Comparison of ENCODE assay signal across 15 cellular contexts in genomic region chr5:110063640-110064592, GRCh38.
DNase-seq lines count a peak whose midpoint lies in the region; ATAC-seq and TF ChIP-seq lines count a peak whose summit lies in the region.
"Had no signal": no experiment of that assay in that cellular context is flagged by ENCODE, and none has a peak within 500 bp of the region (broad histone marks: within the 10 kb centered on the region; RNA-seq: fewer than 3 reads in every experiment).

No MANE protein-coding gene starts in this region.

- CTCF ChIA-PET in activated CD8-positive, alpha-beta memory T cell treated with anti-CD3 and anti-CD28 coated beads, Interleukin-2, amount 10 ng/mL, durations not matched to agents 7 days and 5 days (lab: Charles Lee), result interaction anchor here (1.0 kb wide), 1 partner anchor 10 kb away, joined by 4 read pairs; no protein-coding TSS in a partner anchor
- CTCF ChIA-PET in SK-N-SH (lab: Yijun Ruan, JAX), result interaction anchor here (1.3 kb wide), 1 partner anchor 11 kb away, joined by 3 read pairs; no protein-coding TSS in a partner anchor

- no peaks in the 10 kb centered on the region for H3F3A ChIP-seq in SK-N-SH (replicated peaks; ENCODE audit: insufficient read depth)
- no peaks in the 10 kb centered on the region for H3F3A ChIP-seq in smooth muscle cell (ENCODE audit: low read depth)

- peak; percentile 57 for ATAC-seq in activated CD8-positive, alpha-beta memory T cell treated with anti-CD3 and anti-CD28 coated beads, Interleukin-2, amount 10 ng/mL, durations not matched to agents 7 days and 5 days
- no peak for ATAC-seq in GM21526 (IDR thresholded peaks at IDR 0.05; ENCODE audit: low FRiP score, unreplicated experiment)
- no peak for ATAC-seq in GM21423 (IDR thresholded peaks at IDR 0.05; ENCODE audit: unreplicated experiment)

- TF ChIP-seq RAD21 in SK-N-SH (IDR thresholded peaks at IDR 0.05; ENCODE audit: low read length), result no peak

- H3K4me1 ChIP-seq in SK-N-SH (ENCODE audit: control insufficient read depth in 1 of 2, insufficient read depth in 2 of 2, low read depth in 1 of 2, low read length in 1 of 2), result peaks cover 0 to 2% of the 10 kb centered on the region in 2 experiments; a peak in 2 of 4 replicates
- no peaks in the 10 kb centered on the region for H3K4me1 ChIP-seq in fibroblast of lung (ENCODE audit: control insufficient read depth, extremely low read depth, insufficient read depth, low read length)
- no peaks in the 10 kb centered on the region for H3K4me1 ChIP-seq in smooth muscle cell (ENCODE audit: low read depth)
- H3K4me1 ChIP-seq: sigmoid colon had no signal

- 63% methylated on average over 7 of the region's 7 CpGs for WGBS in SK-N-SH (ENCODE audit: low lambda C conversion rate)
- 73% methylated on average over 7 of the region's 7 CpGs for WGBS in smooth muscle cell (ENCODE audit: low lambda C conversion rate)

- H3K27me3 ChIP-seq in SK-N-SH (ENCODE audit: insufficient read depth), result no peaks in the 10 kb centered on the region
- no peaks in the 10 kb centered on the region for H3K27me3 ChIP-seq in fibroblast of lung (ENCODE audit: control insufficient read depth, insufficient read depth, low read length)
- no peaks in the 10 kb centered on the region for H3K27me3 ChIP-seq in smooth muscle cell (ENCODE audit: low read depth)
- H3K27me3 ChIP-seq: sigmoid colon had no signal

- H3K4me3 ChIP-seq in SK-N-SH (ENCODE audit: low read depth in 2 of 2, low read length in 1 of 2) (no peak overlapping the region), fibroblast of lung (replicated peaks in 1 of 4; ENCODE audit: control extremely low read depth in 1 of 4, insufficient read depth in 1 of 4, low read depth in 3 of 4, low read length in 4 of 4) (no peak overlapping the region), smooth muscle cell (no peak overlapping the region)
- H3K4me3 ChIP-seq: sigmoid colon had no signal

- H3K79me2 ChIP-seq in SK-N-SH (ENCODE audit: insufficient read depth) (no peaks in the 10 kb centered on the region), fibroblast of lung (ENCODE audit: control insufficient read depth, insufficient read depth, low read length) (no peaks in the 10 kb centered on the region), smooth muscle cell (ENCODE audit: low read depth) (no peaks in the 10 kb centered on the region)

- peaks cover 2% of the 10 kb centered on the region for H3K9me3 Mint-ChIP-seq in activated CD8-positive, alpha-beta memory T cell treated with anti-CD3 and anti-CD28 coated beads, Interleukin-2, amount 10 ng/mL, durations not matched to agents 7 days and 5 days (ENCODE audit: low read depth)
- H3K9me3 Mint-ChIP-seq: stimulated activated memory B cell treated with anti-CD40 and anti-IgM and Interleukin-4, amounts not matched to agents 10 μg/mL and 1 μg/mL and 100 μg/mL, for 72 hours had no signal

- no peaks in the 10 kb centered on the region for H3K36me3 Mint-ChIP-seq in activated CD8-positive, alpha-beta memory T cell treated with anti-CD3 and anti-CD28 coated beads, Interleukin-2, amount 10 ng/mL, durations not matched to agents 7 days and 5 days
- H3K36me3 Mint-ChIP-seq: stimulated activated memory B cell treated with anti-CD40 and anti-IgM and Interleukin-4, amounts not matched to agents 10 μg/mL and 1 μg/mL and 100 μg/mL, for 72 hours had no signal

- no peaks in the 10 kb centered on the region for H3K9me3 ChIP-seq in SK-N-SH
- no peaks in the 10 kb centered on the region for H3K9me3 ChIP-seq in fibroblast of lung (ENCODE audit: control insufficient read depth, insufficient read depth, low read depth, low read length)
- no peaks in the 10 kb centered on the region for H3K9me3 ChIP-seq in smooth muscle cell (replicated peaks; ENCODE audit: low read depth)
- H3K9me3 ChIP-seq: sigmoid colon had no signal

- H3K4me2 ChIP-seq in SK-N-SH (no peak overlapping the region), fibroblast of lung (ENCODE audit: extremely low read depth, insufficient read depth, low read length) (no peak overlapping the region), smooth muscle cell (peak overlapping the region; percentile 40)

- TF ChIP-seq EP300 in SK-N-SH (IDR thresholded peaks at IDR 0.05; ENCODE audit: borderline replicate concordance in 1 of 2, low read depth in 1 of 2, low read length in 1 of 2), result no peak

- H3K4me3 Mint-ChIP-seq in activated CD8-positive, alpha-beta memory T cell treated with anti-CD3 and anti-CD28 coated beads, Interleukin-2, amount 10 ng/mL, durations not matched to agents 7 days and 5 days, result no peak overlapping the region
- H3K4me3 Mint-ChIP-seq: neural crest cell; stimulated activated memory B cell treated with anti-CD40 and anti-IgM and Interleukin-4, amounts not matched to agents 10 μg/mL and 1 μg/mL and 100 μg/mL, for 72 hours had no signal

- H3K9ac ChIP-seq in SK-N-SH, result no peak overlapping the region
- no peak overlapping the region for H3K9ac ChIP-seq in fibroblast of lung (ENCODE audit: insufficient read depth, low read length)
- no peak overlapping the region for H3K9ac ChIP-seq in smooth muscle cell (ENCODE audit: low read depth)

- no peaks in the 10 kb centered on the region for H4K20me1 ChIP-seq in SK-N-SH (ENCODE audit: insufficient read depth)
- no peaks in the 10 kb centered on the region for H4K20me1 ChIP-seq in fibroblast of lung (ENCODE audit: control insufficient read depth, extremely low read depth, insufficient read depth, low read length)
- H4K20me1 ChIP-seq in smooth muscle cell (ENCODE audit: low read depth), result no peaks in the 10 kb centered on the region

- H2AFZ ChIP-seq in SK-N-SH (ENCODE audit: low read depth) (no peak overlapping the region), fibroblast of lung (ENCODE audit: low read length) (no peak overlapping the region), smooth muscle cell (ENCODE audit: low read depth) (peak overlapping the region; percentile 40)

- H3K27me3 Mint-ChIP-seq in activated CD8-positive, alpha-beta memory T cell treated with anti-CD3 and anti-CD28 coated beads, Interleukin-2, amount 10 ng/mL, durations not matched to agents 7 days and 5 days, result no peaks in the 10 kb centered on the region
- H3K27me3 Mint-ChIP-seq: stimulated activated memory B cell treated with anti-CD40 and anti-IgM and Interleukin-4, amounts not matched to agents 10 μg/mL and 1 μg/mL and 100 μg/mL, for 72 hours had no signal

- H3K36me3 ChIP-seq in SK-N-SH (replicated peaks in 1 of 2; ENCODE audit: control insufficient read depth in 1 of 2, insufficient read depth in 2 of 2, low read length in 1 of 2), result no peaks in the 10 kb centered on the region
- H3K36me3 ChIP-seq in fibroblast of lung (ENCODE audit: control insufficient read depth, insufficient read depth, low read length), result no peaks in the 10 kb centered on the region
- H3K36me3 ChIP-seq in smooth muscle cell (ENCODE audit: low read depth), result no peaks in the 10 kb centered on the region
- H3K36me3 ChIP-seq: sigmoid colon had no signal

- H3K27ac ChIP-seq in SK-N-SH (ENCODE audit: low read depth in 2 of 2, low read length in 1 of 2), result no peak overlapping the region
- no peak overlapping the region for H3K27ac ChIP-seq in fibroblast of lung (ENCODE audit: insufficient read depth, low read length)
- H3K27ac ChIP-seq in smooth muscle cell (ENCODE audit: low read depth), result peak overlapping the region; percentile 58
- H3K27ac ChIP-seq: sigmoid colon had no signal

- DNase-seq in activated CD8-positive, alpha-beta memory T cell treated with anti-CD3 and anti-CD28 coated beads, Interleukin-2, amount 10 ng/mL, durations not matched to agents 7 days and 5 days, result no peak
- no peak for DNase-seq in activated CD8-positive, alpha-beta memory T cell treated with anti-CD3 and anti-CD28 coated beads for 24 hours
- no peak for DNase-seq in SK-N-SH
- peak; percentile 26 to 68 for DNase-seq in fibroblast of lung (ENCODE audit: low read depth in 2 of 2)
- DNase-seq in smooth muscle cell (lab: John Stamatoyannopoulos, UW; ENCODE audit: unreplicated experiment), result no peak
- no peak for DNase-seq in SHP77 (lab: John Stamatoyannopoulos, UW)
- DNase-seq: ACHN, cortex of kidney, NCI-H2029, SHP77 treated with DMSO at 0.1 percent for 48 hours, sigmoid colon had no signal

- H3K9me2 ChIP-seq in SK-N-SH, result no peaks in the 10 kb centered on the region

- TF ChIP-seq CTCF in SK-N-SH (IDR thresholded peaks at IDR 0.05) (no peak), fibroblast of lung (conservative IDR thresholded peaks at IDR 0.05 in 1 of 2, IDR thresholded peaks at IDR 0.05 in 1 of 2; ENCODE audit: low read depth in 1 of 2, low read length in 2 of 2) (no peak), smooth muscle cell (IDR thresholded peaks at IDR 0.05; ENCODE audit: borderline replicate concordance, insufficient read depth, poor library complexity, severe bottlenecking) (no peak)

- no peak overlapping the region for H3K27ac Mint-ChIP-seq in activated CD8-positive, alpha-beta memory T cell treated with anti-CD3 and anti-CD28 coated beads, Interleukin-2, amount 10 ng/mL, durations not matched to agents 7 days and 5 days
- H3K27ac Mint-ChIP-seq: stimulated activated memory B cell treated with anti-CD40 and anti-IgM and Interleukin-4, amounts not matched to agents 10 μg/mL and 1 μg/mL and 100 μg/mL, for 72 hours had no signal

- peaks cover 16% of the 10 kb centered on the region for H3K4me1 Mint-ChIP-seq in activated CD8-positive, alpha-beta memory T cell treated with anti-CD3 and anti-CD28 coated beads, Interleukin-2, amount 10 ng/mL, durations not matched to agents 7 days and 5 days
- H3K4me1 Mint-ChIP-seq: neural crest cell had no signal

- POLR2A ChIA-PET in SK-N-SH (lab: Yijun Ruan, JAX), result no interaction called here

TF ChIP-seq in SK-N-SH, 30 proteins besides CTCF, POLR2A, EP300 and RAD21 (continues in another document):
- TF ChIP-seq, protein P1, sequence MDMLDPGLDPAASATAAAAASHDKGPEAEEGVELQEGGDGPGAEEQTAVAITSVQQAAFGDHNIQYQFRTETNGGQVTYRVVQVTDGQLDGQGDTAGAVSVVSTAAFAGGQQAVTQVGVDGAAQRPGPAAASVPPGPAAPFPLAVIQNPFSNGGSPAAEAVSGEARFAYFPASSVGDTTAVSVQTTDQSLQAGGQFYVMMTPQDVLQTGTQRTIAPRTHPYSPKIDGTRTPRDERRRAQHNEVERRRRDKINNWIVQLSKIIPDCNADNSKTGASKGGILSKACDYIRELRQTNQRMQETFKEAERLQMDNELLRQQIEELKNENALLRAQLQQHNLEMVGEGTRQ (IDR thresholded peaks at IDR 0.05; ENCODE audit: borderline replicate concordance, low read depth, low read length), result no peak
- TF ChIP-seq JUND (IDR thresholded peaks at IDR 0.05) (peak; percentile 60; the same call in 1 of the 2 replicates), TCF12 (IDR thresholded peaks at IDR 0.05) (peak; percentile 58), FOXJ3 (CRISPR knock-in tag; IDR thresholded peaks at IDR 0.05) (no peak), FOSL2 (IDR thresholded peaks at IDR 0.05; ENCODE audit: borderline replicate concordance, low read depth) (peak; percentile 63; the same call in 1 of the 2 replicates), YY1 (IDR thresholded peaks at IDR 0.05; ENCODE audit: low read depth) (0 out of 2 replicates have a peak, but pooled peaks have one; percentile 20)

Comparison
In these comparisons a context has a peak if more than half of its experiments do, and no peak if none do; other contexts are left out.
1. DNase-seq: peak in fibroblast of lung (2 of 2); none in activated CD8-positive, alpha-beta memory T cell treated with anti-CD3 and anti-CD28 coated beads, Interleukin-2, amount 10 ng/mL, durations not matched to agents 7 days and 5 days (single experiment), activated CD8-positive, alpha-beta memory T cell treated with anti-CD3 and anti-CD28 coated beads for 24 hours (single experiment), SK-N-SH (single experiment), smooth muscle cell (single experiment) and SHP77 (0 of 2).